Comparison of ENCODE assay signal across 8 cellular contexts in the genomic region with DNA sequence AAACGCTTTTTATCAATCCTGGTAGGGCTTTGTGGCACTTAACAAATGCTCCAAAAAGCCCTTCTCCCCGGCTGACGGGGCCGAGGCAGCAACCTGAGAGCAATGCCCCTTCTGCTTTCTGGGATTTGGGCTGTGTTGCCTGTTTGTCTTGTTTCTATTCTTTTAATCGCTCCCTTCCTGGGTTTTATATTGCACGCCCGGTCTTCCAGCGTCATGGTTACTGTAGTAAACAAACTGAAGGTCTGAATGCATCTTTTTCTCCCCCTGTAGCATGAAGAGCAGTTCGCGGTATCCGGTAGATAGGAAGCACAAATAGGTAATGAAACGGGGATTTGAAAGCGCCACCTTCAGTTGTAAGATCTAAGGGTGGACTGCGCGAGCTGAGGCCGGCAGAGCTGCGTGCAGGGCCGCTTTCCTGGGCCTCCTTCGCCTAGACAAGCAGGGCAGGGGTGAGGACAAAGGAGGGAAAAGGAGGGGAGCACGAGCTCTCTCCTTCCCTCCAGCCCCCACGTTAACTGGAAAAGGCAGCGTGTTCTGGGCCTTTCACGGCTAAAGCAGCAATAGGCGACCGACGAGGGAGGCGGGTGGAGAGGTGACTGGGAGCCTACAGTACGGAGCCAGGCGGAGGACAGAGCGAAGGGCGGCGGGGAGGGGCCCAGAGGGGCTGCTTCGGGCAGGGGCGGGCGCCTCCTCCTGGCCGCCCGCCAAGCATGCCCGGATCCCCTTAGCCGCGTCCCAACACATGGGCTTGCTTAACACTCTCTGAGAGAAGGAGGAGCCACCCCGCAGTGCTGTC. TPM values are rescaled to one million over a fixed set of nuclear protein-coding genes. Genes with fewer than 3 reads are reported as not detected.
DNase-seq lines count a peak whose midpoint lies in the region; ATAC-seq and TF ChIP-seq lines count a peak whose summit lies in the region.

No MANE protein-coding gene starts in this region.

- no peaks in the 10 kb centered on the region for H3K36me3 Mint-ChIP-seq in progenitor cell of endocrine pancreas (ENCODE audit: insufficient read depth)

- H3K9me3 ChIP-seq in adipocyte (ENCODE audit: control insufficient read depth, low read length): no peaks in the 10 kb centered on the region
- no peaks in the 10 kb centered on the region for H3K9me3 ChIP-seq in right atrium auricular region
- no peaks in the 10 kb centered on the region for H3K9me3 ChIP-seq in Karpas-422 (ENCODE audit: low read length)

- DNase-seq in activated gamma-delta T cell treated with Interleukin-2 at 50 U/mL for 16 hours (peak; percentile 12), activated gamma-delta T cell (lab: John Stamatoyannopoulos, UW) (no peak), NCI-H510A treated with DMSO at 0.1 percent for 48 hours (lab: John Stamatoyannopoulos, UW) (peak; percentile 71), adipocyte (ENCODE audit: low read depth) (peak; percentile 45), right atrium auricular region (ENCODE audit: low spot score) (peak; percentile 63), progenitor cell of endocrine pancreas (ENCODE audit: low spot score, unreplicated experiment) (peak; percentile 48), Karpas-422 (no peak)

- H3K27ac ChIP-seq in right atrium auricular region (peak overlapping the region; percentile 79 to 81), Karpas-422 (ENCODE audit: low read length) (no peak overlapping the region)

- peaks cover 10% of the 10 kb centered on the region for H3K27me3 Mint-ChIP-seq in progenitor cell of endocrine pancreas

- H3K9me2 ChIP-seq in Karpas-422 (replicated peaks; ENCODE audit: insufficient read depth, low read length): no peaks in the 10 kb centered on the region

- H3K4me3 ChIP-seq in adipocyte (ENCODE audit: low read length): peak overlapping the region; percentile 62
- H3K4me3 ChIP-seq in right atrium auricular region: peak overlapping the region; percentile 27 to 43
- no peak overlapping the region for H3K4me3 ChIP-seq in Karpas-422 (ENCODE audit: low read length)

- H3K4me1 ChIP-seq in adipocyte (ENCODE audit: control insufficient read depth, insufficient read depth, low read length) (peaks cover 34% of the 10 kb centered on the region), right atrium auricular region (peaks cover 0 to 30% of the 10 kb centered on the region in 2 donors), Karpas-422 (ENCODE audit: low read length) (no peaks in the 10 kb centered on the region)

- no peak overlapping the region for H2AFZ ChIP-seq in Karpas-422 (ENCODE audit: low read length)

- no peaks in the 10 kb centered on the region for H3K36me3 ChIP-seq in adipocyte (ENCODE audit: control insufficient read depth, insufficient read depth, low read length, severe bottlenecking)
- H3K36me3 ChIP-seq in right atrium auricular region: no peaks in the 10 kb centered on the region
- H3K36me3 ChIP-seq in Karpas-422 (ENCODE audit: insufficient read depth, low read length): no peaks in the 10 kb centered on the region

- H4K20me1 ChIP-seq in Karpas-422 (ENCODE audit: insufficient read depth, low read depth, low read length): no peaks in the 10 kb centered on the region

- H3K9me3 Mint-ChIP-seq in progenitor cell of endocrine pancreas (ENCODE audit: low read depth): no peaks in the 10 kb centered on the region

- peak overlapping the region; percentile 75 for H3K4me3 Mint-ChIP-seq in progenitor cell of endocrine pancreas (ENCODE audit: low read depth)

- ATAC-seq in HG02870 (IDR thresholded peaks at IDR 0.05; ENCODE audit: unreplicated experiment): peak; percentile 75

- peak overlapping the region; percentile 95 for H3K27ac Mint-ChIP-seq in progenitor cell of endocrine pancreas

- H3K4me2 ChIP-seq in Karpas-422 (ENCODE audit: low read depth, low read length, poor library complexity, severe bottlenecking): no peak overlapping the region

- peaks cover 14% of the 10 kb centered on the region for H3K4me1 Mint-ChIP-seq in progenitor cell of endocrine pancreas (ENCODE audit: low read depth)

- TF ChIP-seq CTCF in right atrium auricular region (IDR thresholded peaks at IDR 0.05) (peak in 1 of 2 donors; percentile 27), progenitor cell of endocrine pancreas (IDR thresholded peaks at IDR 0.05; ENCODE audit: unreplicated experiment) (peak; percentile 61)

- H3K27me3 ChIP-seq in adipocyte (replicated peaks; ENCODE audit: control insufficient read depth, insufficient read depth, low read length) (no peaks in the 10 kb centered on the region), right atrium auricular region (no peaks in the 10 kb centered on the region), Karpas-422 (ENCODE audit: low read length) (no peaks in the 10 kb centered on the region)

- H3K79me2 ChIP-seq in Karpas-422 (ENCODE audit: low read length): no peaks in the 10 kb centered on the region

- peak overlapping the region; percentile 85 for H3K9ac ChIP-seq in adipocyte (ENCODE audit: low read length)
- H3K9ac ChIP-seq in Karpas-422 (ENCODE audit: low read length): no peak overlapping the region

RNA-seq across cellular contexts. Expression of a gene that starts 49.3 kb away (rescaled TPM):
- 1 to 10 TPM; 4.4 to 9.0 TPM for total RNA-seq in right atrium auricular region
- not detected in 2 replicates for total RNA-seq in progenitor cell of endocrine pancreas
- total RNA-seq in Karpas-422 (2014; rRNA removed; shearing (Covaris generic); ENCODE audit: low replicate concordance): not detected in 2 replicates

Comparison
In these comparisons a context has a peak if more than half of its experiments do, and no peak if none do; other contexts are left out.
1. DNase-seq: peak in activated gamma-delta T cell treated with Interleukin-2 at 50 U/mL for 16 hours (single experiment), NCI-H510A treated with DMSO at 0.1 percent for 48 hours (single experiment), adipocyte (single experiment), right atrium auricular region (single experiment) and progenitor cell of endocrine pancreas (single experiment); none in activated gamma-delta T cell (single experiment) and Karpas-422 (single experiment).